9 cellular contexts compared by ENCODE assay signal in genomic region chr3:59052803-59053411, GRCh38. TPM values are rescaled to one million over a fixed set of nuclear protein-coding genes. Genes with fewer than 3 reads are reported as not detected.
A peak's percentile ranks its signal among the peaks of the same experiment; 100 is the strongest.
DNase-seq lines count a peak whose midpoint lies in the region; ATAC-seq and TF ChIP-seq lines count a peak whose summit lies in the region.
"Had no signal": no experiment of that assay in that cellular context is flagged by ENCODE, and none has a peak within 500 bp of the region (broad histone marks: within the 10 kb centered on the region; RNA-seq: fewer than 3 reads in every experiment).

No MANE protein-coding gene starts in this region.

- H3K4me3 Mint-ChIP-seq in CD14-positive monocyte = no peak overlapping the region

- no peaks in the 10 kb centered on the region for H3K9me3 Mint-ChIP-seq in CD14-positive monocyte
- H3K9me3 Mint-ChIP-seq: naive B cell had no signal

- peaks cover 5% of the 10 kb centered on the region for H3K4me1 ChIP-seq in RWPE2 (ENCODE audit: insufficient read depth, poor library complexity, severe bottlenecking)

- in situ Hi-C loops in GM13977 (cut with MboI; ENCODE audit: low pct_unique_long_range_greater_than_20kb, low sequenced_read_pairs, unreplicated experiment) = no loop called here

- TF ChIP-seq CTCF in CD14-positive monocyte (IDR thresholded peaks at IDR 0.05) (peak; percentile 74), GM13977 (IDR thresholded peaks at IDR 0.05; ENCODE audit: extremely low read depth, insufficient read depth, missing control alignments) (peak; percentile 67), RWPE2 (IDR thresholded peaks at IDR 0.05; ENCODE audit: poor library complexity, severe bottlenecking) (peak; percentile 84)

- ATAC-seq in RWPE2 (ENCODE audit: low read depth) (peak; percentile 39; the same call in 2 of the 3 replicates), GM21529 (IDR thresholded peaks at IDR 0.05; ENCODE audit: unreplicated experiment) (no peak), HG03097 (IDR thresholded peaks at IDR 0.05; ENCODE audit: low FRiP score, unreplicated experiment) (no peak)

- H3K36me3 ChIP-seq in RWPE2 (ENCODE audit: low read depth) = no peaks in the 10 kb centered on the region

- no peak for DNase-seq in CD14-positive monocyte (ENCODE audit: low spot score)
- DNase-seq in GM13977 (ENCODE audit: low spot score) = peak; percentile 39
- no peak for DNase-seq in RWPE2 (ENCODE audit: low spot score)
- peak; percentile 25 for DNase-seq in glomerular endothelial cell (ENCODE audit: extremely low read depth, low read depth, low spot score)
- DNase-seq in activated CD8-positive, alpha-beta memory T cell treated with anti-CD3 and anti-CD28 coated beads, Interleukin-2, amount 50 U/mL, for 48 hours = no peak
- no peak for DNase-seq in superior temporal gyrus (ENCODE audit: extremely low spot score)
- DNase-seq: naive B cell had no signal

- no peak overlapping the region for H3K27ac Mint-ChIP-seq in CD14-positive monocyte

- H3K27ac ChIP-seq in RWPE2 (ENCODE audit: poor library complexity, severe bottlenecking) = no peak overlapping the region

- H3K27me3 Mint-ChIP-seq in CD14-positive monocyte (ENCODE audit: low read depth in 3 of 3) = peaks cover 0 to 2% (median 0%) of the 10 kb centered on the region in 3 donors
- H3K27me3 Mint-ChIP-seq: naive B cell had no signal

- intact Hi-C loops in CD14-positive monocyte (cut with micrococcal nuclease) = loop anchor here in 1 of 2 donors (5.0 kb wide), 1 partner anchor 411 kb away; no protein-coding TSS in a partner anchor

- no peaks in the 10 kb centered on the region for H3K36me3 Mint-ChIP-seq in CD14-positive monocyte
- H3K36me3 Mint-ChIP-seq: naive B cell had no signal

- no peaks in the 10 kb centered on the region for H3K27me3 ChIP-seq in RWPE2 (ENCODE audit: insufficient read depth, poor library complexity, severe bottlenecking)

- H3K4me3 ChIP-seq in RWPE2 (ENCODE audit: severe bottlenecking) = no peak overlapping the region

- no peaks in the 10 kb centered on the region for H3K9me3 ChIP-seq in RWPE2 (ENCODE audit: severe bottlenecking)

- peaks cover 12% of the 10 kb centered on the region for H3K4me1 Mint-ChIP-seq in CD14-positive monocyte

RNA-seq across cellular contexts. Expression of gene CFAP20DC, which starts 3.1 kb away (rescaled TPM):
- polyA plus RNA-seq in CD14-positive monocyte = not detected
- 1.2 and 6.7 TPM in 2 replicates for total RNA-seq in glomerular endothelial cell

Comparison
In these comparisons a context has a peak if more than half of its experiments do, and no peak if none do; other contexts are left out.
1. DNase-seq: peak in GM13977 (single experiment) and glomerular endothelial cell (single experiment); none in CD14-positive monocyte (single experiment), RWPE2 (single experiment), activated CD8-positive, alpha-beta memory T cell treated with anti-CD3 and anti-CD28 coated beads, Interleukin-2, amount 50 U/mL, for 48 hours (single experiment) and superior temporal gyrus (single experiment).
2. Peak in every context shown above with its lines, with median percentiles within 50 percentile points of each other: CTCF ChIP-seq.